ENCODE assay signal across 1 cellular context in genomic region chr3:171792549-171792948, GRCh38.
A peak's percentile ranks its signal among the peaks of the same experiment; 100 is the strongest.
TF ChIP-seq lines count a peak whose summit lies in the region.

No MANE protein-coding gene starts in this region.

TF ChIP-seq in HepG2, 621 proteins besides CTCF, POLR2A, EP300 and RAD21 (continued from another document):
- TF ChIP-seq ZNF512B (CRISPR knock-in tag; IDR thresholded peaks at IDR 0.05; ENCODE audit: borderline replicate concordance) (no peak), PREB (CRISPR knock-in tag; IDR thresholded peaks at IDR 0.05) (no peak), ISX (CRISPR knock-in tag; conservative IDR thresholded peaks at IDR 0.05) (no peak), ZNF367 (CRISPR knock-in tag; IDR thresholded peaks at IDR 0.05; ENCODE audit: borderline replicate concordance) (no peak), DNMT3B (CRISPR knock-in tag; conservative IDR thresholded peaks at IDR 0.05) (no peak), SOX6 (IDR thresholded peaks at IDR 0.05) (no peak), SOX6 (CRISPR knock-in tag; IDR thresholded peaks at IDR 0.05) (peak; percentile 35), TEAD3 (CRISPR knock-in tag; optimal IDR thresholded peaks at IDR 0.05; ENCODE audit: borderline replicate concordance) (peak; percentile 68), AFF4 (CRISPR knock-in tag; IDR thresholded peaks at IDR 0.05) (no peak), ZBTB8A (CRISPR knock-in tag; IDR thresholded peaks at IDR 0.05; ENCODE audit: borderline replicate concordance, low read depth) (no peak), PTBP1 (IDR thresholded peaks at IDR 0.05; ENCODE audit: low read depth, low read length, poor library complexity, severe bottlenecking) (no peak), MIER2 (CRISPR knock-in tag; IDR thresholded peaks at IDR 0.05) (no peak), EHMT2 (IDR thresholded peaks at IDR 0.05; ENCODE audit: borderline replicate concordance, low read depth, low read length) (no peak), HOXA7 (CRISPR knock-in tag; IDR thresholded peaks at IDR 0.05) (no peak), MTF1 (CRISPR knock-in tag; IDR thresholded peaks at IDR 0.05) (no peak), FOSL2 (CRISPR knock-in tag; IDR thresholded peaks at IDR 0.05) (peak; percentile 36), ZNF10 (CRISPR knock-in tag; IDR thresholded peaks at IDR 0.05; ENCODE audit: borderline replicate concordance, low read depth) (no peak), ZNF160 (CRISPR knock-in tag; IDR thresholded peaks at IDR 0.05) (no peak), SOX13 (IDR thresholded peaks at IDR 0.05) (no peak), SOX13 (CRISPR knock-in tag; conservative IDR thresholded peaks at IDR 0.05 in 1 of 2, IDR thresholded peaks at IDR 0.05 in 1 of 2) (peak in 1 of 2 experiments; percentile 75; a peak in 2 of 4 replicates), MYNN (CRISPR knock-in tag; IDR thresholded peaks at IDR 0.05; ENCODE audit: low read depth) (no peak), ZNF205 (CRISPR knock-in tag; IDR thresholded peaks at IDR 0.05) (no peak), CHD2 (IDR thresholded peaks at IDR 0.05; ENCODE audit: low read depth, low read length) (no peak), ZNF468 (CRISPR knock-in tag; IDR thresholded peaks at IDR 0.05) (no peak), HMGA1 (CRISPR knock-in tag; conservative IDR thresholded peaks at IDR 0.05) (no peak), SALL1 (CRISPR knock-in tag; IDR thresholded peaks at IDR 0.05) (no peak)
- TF ChIP-seq, protein P1, sequence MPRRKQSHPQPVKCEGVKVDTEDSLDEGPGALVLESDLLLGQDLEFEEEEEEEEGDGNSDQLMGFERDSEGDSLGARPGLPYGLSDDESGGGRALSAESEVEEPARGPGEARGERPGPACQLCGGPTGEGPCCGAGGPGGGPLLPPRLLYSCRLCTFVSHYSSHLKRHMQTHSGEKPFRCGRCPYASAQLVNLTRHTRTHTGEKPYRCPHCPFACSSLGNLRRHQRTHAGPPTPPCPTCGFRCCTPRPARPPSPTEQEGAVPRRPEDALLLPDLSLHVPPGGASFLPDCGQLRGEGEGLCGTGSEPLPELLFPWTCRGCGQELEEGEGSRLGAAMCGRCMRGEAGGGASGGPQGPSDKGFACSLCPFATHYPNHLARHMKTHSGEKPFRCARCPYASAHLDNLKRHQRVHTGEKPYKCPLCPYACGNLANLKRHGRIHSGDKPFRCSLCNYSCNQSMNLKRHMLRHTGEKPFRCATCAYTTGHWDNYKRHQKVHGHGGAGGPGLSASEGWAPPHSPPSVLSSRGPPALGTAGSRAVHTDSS (CRISPR knock-in tag; conservative IDR thresholded peaks at IDR 0.05) = no peak
- TF ChIP-seq, protein P2, sequence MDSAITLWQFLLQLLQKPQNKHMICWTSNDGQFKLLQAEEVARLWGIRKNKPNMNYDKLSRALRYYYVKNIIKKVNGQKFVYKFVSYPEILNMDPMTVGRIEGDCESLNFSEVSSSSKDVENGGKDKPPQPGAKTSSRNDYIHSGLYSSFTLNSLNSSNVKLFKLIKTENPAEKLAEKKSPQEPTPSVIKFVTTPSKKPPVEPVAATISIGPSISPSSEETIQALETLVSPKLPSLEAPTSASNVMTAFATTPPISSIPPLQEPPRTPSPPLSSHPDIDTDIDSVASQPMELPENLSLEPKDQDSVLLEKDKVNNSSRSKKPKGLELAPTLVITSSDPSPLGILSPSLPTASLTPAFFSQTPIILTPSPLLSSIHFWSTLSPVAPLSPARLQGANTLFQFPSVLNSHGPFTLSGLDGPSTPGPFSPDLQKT (CRISPR knock-in tag; IDR thresholded peaks at IDR 0.05; ENCODE audit: borderline replicate concordance) = no peak
- TF ChIP-seq, protein P3, sequence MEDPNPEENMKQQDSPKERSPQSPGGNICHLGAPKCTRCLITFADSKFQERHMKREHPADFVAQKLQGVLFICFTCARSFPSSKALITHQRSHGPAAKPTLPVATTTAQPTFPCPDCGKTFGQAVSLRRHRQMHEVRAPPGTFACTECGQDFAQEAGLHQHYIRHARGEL (CRISPR knock-in tag; IDR thresholded peaks at IDR 0.05) = no peak
